ENCODE assay signal across 8 cellular contexts in genomic region chr4:72286185-72286584, GRCh38.
A peak's percentile ranks its signal among the peaks of the same experiment; 100 is the strongest.
DNase-seq lines count a peak whose midpoint lies in the region; ATAC-seq and TF ChIP-seq lines count a peak whose summit lies in the region.

No MANE protein-coding gene starts in this region.

- DNase-seq in cardiac muscle cell (ENCODE audit: low read depth in 1 of 2, low spot score in 1 of 2) (peak; percentile 13 to 23), cardiac septum (ENCODE audit: low spot score) (no peak), RPMI7951 (ENCODE audit: low read depth) (peak; percentile 2), fibroblast of the conjunctiva (ENCODE audit: low read depth) (peak; percentile 1), upper lobe of right lung (no peak)
- DNase-seq in activated CD4-positive, alpha-beta memory T cell treated with anti-CD3 and anti-CD28 coated beads for 36 hours: no peak

- peaks cover 7% of the 10 kb centered on the region for H3K36me3 ChIP-seq in cardiac muscle cell
- H3K36me3 ChIP-seq in upper lobe of right lung: no peaks in the 10 kb centered on the region

- H3K27me3 ChIP-seq in cardiac muscle cell (no peaks in the 10 kb centered on the region), upper lobe of right lung (no peaks in the 10 kb centered on the region)

- no peaks in the 10 kb centered on the region for H3K4me1 Mint-ChIP-seq in activated CD4-positive, alpha-beta memory T cell treated with anti-CD3 and anti-CD28 coated beads for 36 hours (ENCODE audit: low read depth)

- no peaks in the 10 kb centered on the region for H3K9me3 ChIP-seq in cardiac muscle cell (ENCODE audit: low read depth)
- H3K9me3 ChIP-seq in upper lobe of right lung: no peaks in the 10 kb centered on the region

- H3K4me3 ChIP-seq in cardiac muscle cell: no peak overlapping the region
- H3K4me3 ChIP-seq in upper lobe of right lung: no peak overlapping the region

- TF ChIP-seq CTCF in cardiac muscle cell (IDR thresholded peaks at IDR 0.05; ENCODE audit: low read depth, low read length) (no peak), upper lobe of right lung (IDR thresholded peaks at IDR 0.05) (peak; percentile 15)

- intact Hi-C loops in cardiac septum (cut with DNase I): loop anchor here (10.0 kb wide), 1 partner anchor 551 kb away; no protein-coding TSS in a partner anchor
- intact Hi-C loops in upper lobe of right lung (cut with DNase I): no loop called here
- intact Hi-C loops in activated CD4-positive, alpha-beta memory T cell treated with anti-CD3 and anti-CD28 coated beads for 36 hours (cut with micrococcal nuclease): no loop called here

- H3K9me3 Mint-ChIP-seq in activated CD4-positive, alpha-beta memory T cell treated with anti-CD3 and anti-CD28 coated beads for 36 hours: no peaks in the 10 kb centered on the region

- H3K27ac Mint-ChIP-seq in activated CD4-positive, alpha-beta memory T cell treated with anti-CD3 and anti-CD28 coated beads for 36 hours: no peak overlapping the region

- H3K4me1 ChIP-seq in cardiac muscle cell (ENCODE audit: low read depth): no peaks in the 10 kb centered on the region
- no peaks in the 10 kb centered on the region for H3K4me1 ChIP-seq in upper lobe of right lung

- ATAC-seq in upper lobe of right lung: no peak
- no peak for ATAC-seq in HG03342 (IDR thresholded peaks at IDR 0.05; ENCODE audit: unreplicated experiment)
- ATAC-seq in HG02623 (IDR thresholded peaks at IDR 0.05; ENCODE audit: unreplicated experiment): no peak

- no peaks in the 10 kb centered on the region for H3K36me3 Mint-ChIP-seq in activated CD4-positive, alpha-beta memory T cell treated with anti-CD3 and anti-CD28 coated beads for 36 hours

- CTCF ChIA-PET in activated CD4-positive, alpha-beta memory T cell treated with anti-CD3 and anti-CD28 coated beads for 36 hours (lab: Charles Lee): no interaction called here

- no peaks in the 10 kb centered on the region for H3K27me3 Mint-ChIP-seq in activated CD4-positive, alpha-beta memory T cell treated with anti-CD3 and anti-CD28 coated beads for 36 hours

- H3K27ac ChIP-seq in cardiac muscle cell (no peak overlapping the region), upper lobe of right lung (no peak overlapping the region)

- no peak overlapping the region for H3K4me3 Mint-ChIP-seq in activated CD4-positive, alpha-beta memory T cell treated with anti-CD3 and anti-CD28 coated beads for 36 hours

- POLR2A ChIA-PET in activated CD4-positive, alpha-beta memory T cell treated with anti-CD3 and anti-CD28 coated beads for 36 hours (lab: Charles Lee): no interaction called here

Comparison
In these comparisons a context has a peak if more than half of its experiments do, and no peak if none do; other contexts are left out.
1. DNase-seq: peak in cardiac muscle cell (2 of 2), RPMI7951 (single experiment) and fibroblast of the conjunctiva (single experiment); none in cardiac septum (single experiment), upper lobe of right lung (single experiment) and activated CD4-positive, alpha-beta memory T cell treated with anti-CD3 and anti-CD28 coated beads for 36 hours (single experiment).